27 cellular contexts compared by ENCODE assay signal in genomic region chr7:106655703-106656498, GRCh38.
"Had no signal": no experiment of that assay in that cellular context is flagged by ENCODE, and none has a peak within 500 bp of the region (broad histone marks: within the 10 kb centered on the region; RNA-seq: fewer than 3 reads in every experiment).

No MANE protein-coding gene starts in this region.

- H3K9me3 Mint-ChIP-seq: activated naive CD4-positive, alpha-beta T cell treated with anti-CD3 and anti-CD28 coated beads, Interleukin-2, amount 10 ng/mL, durations not matched to agents 7 days and 5 days; activated naive CD8-positive, alpha-beta T cell treated with anti-CD3 and anti-CD28 coated beads for 36 hours; activated T-helper 2 cell treated with anti-CD3 and anti-CD28 coated beads, Interferon-gamma antibody, Interleukin-2, Interleukin-4, amounts not matched to agents 10 μg/mL and 5 μg/mL and 100 μg/mL, durations not matched to agents 14 hours and 24 hours and 36 hours; central memory CD8-positive, alpha-beta T cell; T-helper 1 cell treated with Interleukin-12 subunit alpha and Interleukin-12 subunit beta and Interleukin-4 antibody, amounts not matched to agents 30 μg/mL and 1 μg/mL, for 36 hours had no signal

- H3K27me3 ChIP-seq: adrenal gland, ascending aorta, body of pancreas had no signal

- H3K27ac ChIP-seq: adrenal gland, ascending aorta, body of pancreas had no signal

- H3K36me3 Mint-ChIP-seq: activated naive CD8-positive, alpha-beta T cell treated with anti-CD3 and anti-CD28 coated beads for 36 hours had no signal

- H3K27ac Mint-ChIP-seq: activated naive CD4-positive, alpha-beta T cell treated with anti-CD3 and anti-CD28 coated beads, Interleukin-2, amount 10 ng/mL, durations not matched to agents 7 days and 5 days; activated naive CD8-positive, alpha-beta T cell treated with anti-CD3 and anti-CD28 coated beads for 36 hours; activated T-helper 2 cell treated with anti-CD3 and anti-CD28 coated beads, Interferon-gamma antibody, Interleukin-2, Interleukin-4, amounts not matched to agents 10 μg/mL and 5 μg/mL and 100 μg/mL, durations not matched to agents 14 hours and 24 hours and 36 hours; T-helper 1 cell treated with Interleukin-12 subunit alpha and Interleukin-12 subunit beta and Interleukin-4 antibody, amounts not matched to agents 30 μg/mL and 1 μg/mL, for 36 hours had no signal

- DNase-seq: activated CD4-positive, alpha-beta T cell treated with anti-CD3 and anti-CD28 coated beads for 48 hours; activated CD4-positive, alpha-beta T cell treated with anti-CD3 and anti-CD28 coated beads, Interleukin-2, amount 50 U/mL, for 48 hours; activated gamma-delta T cell treated with Interleukin-2 at 50 U/mL for 16 hours; activated naive CD4-positive, alpha-beta T cell treated with anti-CD3 and anti-CD28 coated beads, Interleukin-2, amount 10 ng/mL, durations not matched to agents 7 days and 5 days; activated naive CD8-positive, alpha-beta T cell treated with anti-CD3 and anti-CD28 coated beads for 36 hours; activated T-cell treated with anti-CD3 and anti-CD28 coated beads for 4 hours; activated T-cell treated with anti-CD3 and anti-CD28 coated beads, Interleukin-2, amount 50 U/mL, for 48 hours; adrenal gland; body of pancreas; Karpas-422; NCI-H1048; NCI-H1930; NCI-H2107; NCI-H2171 treated with DMSO at 0.1 percent for 48 hours; NCI-H226; NCI-H526; NCI-H82; NK-92 treated with Interleukin-12 subunit alpha and Interleukin-12 subunit beta, amount 100 ng/mL, for 24 hours; OCI-M1; RPMI8226 had no signal

- H3K9me3 ChIP-seq: adrenal gland, ascending aorta, body of pancreas had no signal

- H3K4me3 ChIP-seq: adrenal gland, ascending aorta, body of pancreas had no signal

- H3K4me3 Mint-ChIP-seq: activated naive CD4-positive, alpha-beta T cell treated with anti-CD3 and anti-CD28 coated beads, Interleukin-2, amount 10 ng/mL, durations not matched to agents 7 days and 5 days; activated naive CD8-positive, alpha-beta T cell treated with anti-CD3 and anti-CD28 coated beads for 36 hours; central memory CD8-positive, alpha-beta T cell; T-helper 1 cell treated with Interleukin-12 subunit alpha and Interleukin-12 subunit beta and Interleukin-4 antibody, amounts not matched to agents 30 μg/mL and 1 μg/mL, for 36 hours had no signal

- H3K36me3 ChIP-seq: adrenal gland, ascending aorta had no signal

- ATAC-seq: activated CD4-positive, CD25-positive, alpha-beta regulatory T cell treated with anti-CD3 and anti-CD28 coated beads, Interleukin-2, amount 50 U/mL, for 24 hours; body of pancreas; Panc1; Right ventricle myocardium inferior had no signal
